Comparison of ENCODE assay signal across 8 cellular contexts in the genomic region with DNA sequence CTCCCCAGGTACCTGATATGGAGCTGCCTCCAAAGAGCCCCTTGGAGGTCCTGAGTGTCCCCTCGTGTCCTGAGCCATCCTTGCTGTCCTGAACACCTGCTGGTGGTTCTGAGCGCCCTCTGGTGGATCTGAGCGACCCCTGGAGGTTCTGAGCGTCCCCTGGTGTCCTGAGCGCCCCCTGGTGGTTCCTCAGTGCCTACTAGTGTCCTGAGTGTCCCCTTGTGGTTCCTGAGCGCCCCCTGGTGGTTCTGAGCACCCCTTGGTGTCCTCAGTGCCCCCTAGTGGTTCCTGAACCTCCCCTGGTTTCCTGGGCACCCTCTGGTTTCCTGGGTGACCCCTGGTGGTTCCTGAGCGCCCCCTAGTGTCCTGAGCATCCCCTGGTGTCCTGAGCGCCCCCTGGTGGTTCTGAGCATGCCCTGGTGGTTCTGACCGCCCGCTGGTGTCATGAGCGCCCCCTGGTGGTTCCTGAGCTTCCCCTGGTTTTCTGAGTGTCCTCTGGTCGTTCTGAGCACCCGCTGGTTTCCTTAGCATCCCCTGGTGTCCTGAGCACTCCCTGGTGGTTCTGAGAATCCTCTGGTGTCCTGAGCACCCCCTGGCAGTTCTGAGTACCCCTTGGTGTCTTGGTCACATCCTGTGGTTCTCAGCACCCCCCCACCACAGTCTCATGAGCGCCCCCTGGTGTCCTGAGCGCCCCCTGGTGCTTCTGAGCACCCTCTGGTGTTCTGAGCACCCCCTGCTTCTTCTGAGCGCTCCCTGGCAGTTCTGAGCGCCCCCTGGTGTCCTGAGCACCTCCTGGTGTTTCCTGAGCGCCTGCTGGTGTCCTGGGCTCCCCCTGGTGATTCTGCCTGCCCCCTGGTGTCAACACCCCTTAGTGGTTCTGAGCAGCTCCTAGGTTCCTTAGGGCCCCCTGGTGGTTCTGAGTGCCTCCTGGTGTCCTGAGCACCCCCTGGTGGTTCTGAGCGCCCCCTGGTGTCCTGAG.
DNase-seq lines count a peak whose midpoint lies in the region; ATAC-seq and TF ChIP-seq lines count a peak whose summit lies in the region.
"Not testable (repeated sequence)": the region's sequence is repeated elsewhere in the genome, so short reads cannot be mapped to it uniquely, and the experiment has no call there.

No MANE protein-coding gene starts in this region.

- H3K4me3 Mint-ChIP-seq in activated CD8-positive, alpha-beta T cell treated with anti-CD3 and anti-CD28 coated beads for 36 hours; stimulated activated naive B cell treated with anti-CD40 and anti-IgM and Interleukin-4, amounts not matched to agents 10 μg/mL and 1 μg/mL and 100 μg/mL, for 72 hours: not testable (repeated sequence)

- POLR2A ChIA-PET in activated CD8-positive, alpha-beta T cell treated with anti-CD3 and anti-CD28 coated beads for 36 hours (lab: Charles Lee): not testable (repeated sequence)

- CTCF ChIA-PET in activated CD8-positive, alpha-beta T cell treated with anti-CD3 and anti-CD28 coated beads for 36 hours (lab: Charles Lee): not testable (repeated sequence)

- not testable (repeated sequence) for H3K27me3 Mint-ChIP-seq in activated CD8-positive, alpha-beta T cell treated with anti-CD3 and anti-CD28 coated beads for 36 hours; stimulated activated naive B cell treated with anti-CD40 and anti-IgM and Interleukin-4, amounts not matched to agents 10 μg/mL and 1 μg/mL and 100 μg/mL, for 72 hours

- not testable (repeated sequence) for H3K36me3 Mint-ChIP-seq in activated CD8-positive, alpha-beta T cell treated with anti-CD3 and anti-CD28 coated beads for 36 hours (ENCODE audit: low read depth); stimulated activated naive B cell treated with anti-CD40 and anti-IgM and Interleukin-4, amounts not matched to agents 10 μg/mL and 1 μg/mL and 100 μg/mL, for 72 hours

- not testable (repeated sequence) for TF ChIP-seq CTCF in activated CD8-positive, alpha-beta T cell treated with anti-CD3 and anti-CD28 coated beads for 36 hours (IDR thresholded peaks at IDR 0.05)

- not testable (repeated sequence) for H3K9me3 Mint-ChIP-seq in activated CD8-positive, alpha-beta T cell treated with anti-CD3 and anti-CD28 coated beads for 36 hours; stimulated activated naive B cell treated with anti-CD40 and anti-IgM and Interleukin-4, amounts not matched to agents 10 μg/mL and 1 μg/mL and 100 μg/mL, for 72 hours

- ATAC-seq in GM18520 (IDR thresholded peaks at IDR 0.05; ENCODE audit: unreplicated experiment) (peak; percentile 54), GM19452 (IDR thresholded peaks at IDR 0.05; ENCODE audit: unreplicated experiment) (peak; percentile 68), GM21786 (IDR thresholded peaks at IDR 0.05; ENCODE audit: unreplicated experiment) (peak; percentile 64), HG02973 (IDR thresholded peaks at IDR 0.05; ENCODE audit: unreplicated experiment) (peak; percentile 76), HG03378 (IDR thresholded peaks at IDR 0.05; ENCODE audit: unreplicated experiment) (peak; percentile 69), left ventricle myocardium superior (peak; percentile 61)
- peak; percentile 82 for ATAC-seq in activated CD8-positive, alpha-beta T cell treated with anti-CD3 and anti-CD28 coated beads for 36 hours
- peak; percentile 92 to 93 for ATAC-seq in stimulated activated naive B cell treated with anti-CD40 and anti-IgM and Interleukin-4, amounts not matched to agents 10 μg/mL and 1 μg/mL and 100 μg/mL, for 72 hours (replicated peaks)

- H3K4me1 Mint-ChIP-seq in activated CD8-positive, alpha-beta T cell treated with anti-CD3 and anti-CD28 coated beads for 36 hours (ENCODE audit: low read depth); stimulated activated naive B cell treated with anti-CD40 and anti-IgM and Interleukin-4, amounts not matched to agents 10 μg/mL and 1 μg/mL and 100 μg/mL, for 72 hours: not testable (repeated sequence)

- not testable (repeated sequence) for DNase-seq in activated CD8-positive, alpha-beta T cell treated with anti-CD3 and anti-CD28 coated beads for 36 hours; left ventricle myocardium superior; stimulated activated naive B cell treated with anti-CD40 and anti-IgM and Interleukin-4, amounts not matched to agents 10 μg/mL and 1 μg/mL and 100 μg/mL, for 72 hours

- not testable (repeated sequence) for H3K27ac Mint-ChIP-seq in activated CD8-positive, alpha-beta T cell treated with anti-CD3 and anti-CD28 coated beads for 36 hours; stimulated activated naive B cell treated with anti-CD40 and anti-IgM and Interleukin-4, amounts not matched to agents 10 μg/mL and 1 μg/mL and 100 μg/mL, for 72 hours

- intact Hi-C loops in activated CD8-positive, alpha-beta T cell treated with anti-CD3 and anti-CD28 coated beads for 36 hours (cut with micrococcal nuclease); left ventricle myocardium superior (cut with micrococcal nuclease): not testable (repeated sequence)
